12 cellular contexts compared by ENCODE assay signal in genomic region chr12:96020314-96021003, GRCh38.
DNase-seq lines count a peak whose midpoint lies in the region; ATAC-seq and TF ChIP-seq lines count a peak whose summit lies in the region.
"Had no signal": no experiment of that assay in that cellular context is flagged by ENCODE, and none has a peak within 500 bp of the region (broad histone marks: within the 10 kb centered on the region; RNA-seq: fewer than 3 reads in every experiment).

No MANE protein-coding gene starts in this region.

- H3K27ac ChIP-seq in RWPE1 = no peak overlapping the region

- no peak for TF ChIP-seq CTCF in RWPE1 (conservative IDR thresholded peaks at IDR 0.05; ENCODE audit: low read depth)

- CTCF ChIA-PET in RWPE1 (lab: Yijun Ruan, JAX) = interaction anchor here (0.7 kb wide), 1 partner anchor 102 kb away, joined by 3 read pairs; no protein-coding TSS in a partner anchor

- DNase-seq in germinal center (ENCODE audit: low spot score) (peak; percentile 28), RWPE1 (ENCODE audit: low spot score) (no peak), DMS53 treated with DMSO at 0.1 percent for 48 hours (lab: John Stamatoyannopoulos, UW; ENCODE audit: unreplicated experiment) (no peak), NCI-H2107 treated with DMSO at 0.1 percent for 48 hours (lab: John Stamatoyannopoulos, UW; ENCODE audit: unreplicated experiment) (no peak)
- DNase-seq: foreskin melanocyte; NCI-H1694 treated with DMSO at 0.1 percent for 48 hours; stimulated activated naive CD4-positive, alpha-beta T cell had no signal

- POLR2A ChIA-PET in RWPE1 (lab: Yijun Ruan, JAX; ENCODE audit: low non-redundant PET) = no interaction called here

- ATAC-seq in GM18873 (IDR thresholded peaks at IDR 0.05; ENCODE audit: low FRiP score, unreplicated experiment) (peak; percentile 79), HG02571 (IDR thresholded peaks at IDR 0.05; ENCODE audit: unreplicated experiment) (peak; percentile 79), HG03457 (IDR thresholded peaks at IDR 0.05; ENCODE audit: unreplicated experiment) (peak; percentile 85), HG02970 (IDR thresholded peaks at IDR 0.05; ENCODE audit: low FRiP score, unreplicated experiment) (no peak)
- ATAC-seq: HCT116 had no signal
